ENCODE assay signal across 1 cellular context in genomic region chr20:64116016-64116415, GRCh38.
TF ChIP-seq lines count a peak whose summit lies in the region.

No MANE protein-coding gene starts in this region.

TF ChIP-seq in HepG2, 621 proteins besides CTCF, POLR2A, EP300 and RAD21:
- TF ChIP-seq CREB1 (IDR thresholded peaks at IDR 0.05), result peak; percentile 48; the same call in 1 of the 2 replicates
- TF ChIP-seq CREB1 (CRISPR knock-in tag; IDR thresholded peaks at IDR 0.05), result no peak
- TF ChIP-seq ARHGAP35 (CRISPR knock-in tag; IDR thresholded peaks at IDR 0.05; ENCODE audit: borderline replicate concordance), result no peak
